ENCODE assay signal across 9 cellular contexts in genomic region chr18:33495278-33495677, GRCh38. TPM values are rescaled to one million over a fixed set of nuclear protein-coding genes. Genes with fewer than 3 reads are reported as not detected.
A peak's percentile ranks its signal among the peaks of the same experiment; 100 is the strongest.
DNase-seq lines count a peak whose midpoint lies in the region; ATAC-seq and TF ChIP-seq lines count a peak whose summit lies in the region.
"Had no signal": no experiment of that assay in that cellular context is flagged by ENCODE, and none has a peak within 500 bp of the region (broad histone marks: within the 10 kb centered on the region; RNA-seq: fewer than 3 reads in every experiment).

No MANE protein-coding gene starts in this region.

- H3K27me3 ChIP-seq in kidney epithelial cell (ENCODE audit: control insufficient read depth, insufficient read depth, low read length), result no peaks in the 10 kb centered on the region

- H3K36me3 ChIP-seq in kidney epithelial cell (ENCODE audit: control insufficient read depth, insufficient read depth, low read length), result no peaks in the 10 kb centered on the region

- no peak for ATAC-seq in GM18517 (IDR thresholded peaks at IDR 0.05; ENCODE audit: unreplicated experiment)

- DNase-seq in DMS 273 (lab: John Stamatoyannopoulos, UW; ENCODE audit: unreplicated experiment), result peak; percentile 46
- no peak for DNase-seq in DMS 273 treated with DMSO at 0.1 percent for 48 hours (lab: John Stamatoyannopoulos, UW)
- peak; percentile 72 for DNase-seq in NCI-H146 (lab: John Stamatoyannopoulos, UW)
- DNase-seq in astrocyte of the cerebellum (ENCODE audit: low read depth), result peak; percentile 58
- DNase-seq in kidney epithelial cell (ENCODE audit: low read depth), result no peak
- DNase-seq in middle frontal gyrus (ENCODE audit: extremely low spot score, low spot score), result no peak
- no peak for DNase-seq in stimulated activated naive CD4-positive, alpha-beta T cell (lab: John Stamatoyannopoulos, UW)

- H3K4me3 ChIP-seq in astrocyte of the cerebellum (ENCODE audit: low read depth, low read length) (no peak overlapping the region), kidney epithelial cell (ENCODE audit: low read depth, low read length) (no peak overlapping the region)
- H3K4me3 ChIP-seq: A549 had no signal

- TF ChIP-seq CTCF in astrocyte of the cerebellum (IDR thresholded peaks at IDR 0.05; ENCODE audit: low read depth, low read length, missing control alignments) (peak; percentile 81), kidney epithelial cell (IDR thresholded peaks at IDR 0.05; ENCODE audit: insufficient read depth, low read length, poor library complexity, severe bottlenecking) (peak; percentile 68)

- in situ Hi-C loops in astrocyte of the cerebellum (cut with HindIII; ENCODE audit: low sequenced_read_pairs), result no loop called here

RNA-seq across cellular contexts. Expression of gene CCDC178, which starts 54.8 kb away (rescaled TPM):
- total RNA-seq in kidney epithelial cell, result 0.08 TPM in 1 of 2 replicates, not detected in the other

Comparison
In these comparisons a context has a peak if more than half of its experiments do, and no peak if none do; other contexts are left out.
1. DNase-seq: peak in DMS 273 (single experiment), NCI-H146 (single experiment) and astrocyte of the cerebellum (single experiment); none in DMS 273 treated with DMSO at 0.1 percent for 48 hours (single experiment), kidney epithelial cell (single experiment), middle frontal gyrus (single experiment) and stimulated activated naive CD4-positive, alpha-beta T cell (0 of 6).